20 cellular contexts compared by ENCODE assay signal in the genomic region with DNA sequence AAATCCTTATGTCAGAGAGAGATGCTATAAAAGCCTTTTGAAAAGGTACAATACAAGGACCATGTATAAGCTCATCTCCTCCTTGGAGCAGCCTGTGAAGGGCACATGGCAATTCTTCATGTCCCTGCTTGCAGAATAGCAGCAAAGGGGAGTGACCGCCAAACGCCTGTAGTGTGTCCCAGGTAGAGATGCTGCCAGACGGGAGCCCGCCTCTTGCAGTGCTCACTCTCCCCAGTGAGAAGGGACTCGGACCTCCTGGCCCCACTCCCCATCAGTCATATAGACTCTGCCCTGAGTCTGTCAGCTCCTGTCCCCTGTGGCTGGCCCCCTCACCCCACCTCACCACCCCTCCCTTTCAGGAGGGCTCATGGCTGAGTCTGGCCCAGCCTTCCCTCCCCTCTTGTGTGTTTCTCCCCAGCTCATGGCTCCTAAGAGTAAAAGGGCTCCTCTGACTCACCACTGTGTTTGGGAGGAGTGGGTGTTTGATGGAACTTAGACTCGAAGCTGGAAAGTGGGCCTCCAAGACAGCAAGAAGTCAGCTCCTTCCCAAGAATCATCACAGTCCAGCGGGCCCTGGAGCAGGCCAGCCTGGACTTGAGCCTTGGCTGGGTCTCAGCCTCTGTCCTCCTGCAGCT. TPM values are rescaled to one million over a fixed set of nuclear protein-coding genes. Genes with fewer than 3 reads are reported as not detected.
A peak's percentile ranks its signal among the peaks of the same experiment; 100 is the strongest.
DNase-seq lines count a peak whose midpoint lies in the region; ATAC-seq, FAIRE-seq and TF ChIP-seq lines count a peak whose summit lies in the region.
"Had no signal": no experiment of that assay in that cellular context is flagged by ENCODE, and none has a peak within 500 bp of the region (broad histone marks: within the 10 kb centered on the region; RNA-seq: fewer than 3 reads in every experiment).

No MANE protein-coding gene starts in this region.

- intact Hi-C loops in breast epithelium (cut with DNase I; ENCODE audit: low total_unique reads) (no loop called here), MCF 10A (cut with micrococcal nuclease) (no loop called here), activated B cell treated with CpG ODN at 0.5 μM for 24 hours (cut with micrococcal nuclease) (loop anchor here (5.0 kb wide), 1 partner anchor 39 kb away; a partner anchor contains a TSS), kidney (cut with DNase I) (no loop called here)

- H3K27me3 Mint-ChIP-seq in MCF 10A (ENCODE audit: insufficient read depth, unreplicated experiment) = no peaks in the 10 kb centered on the region
- no peaks in the 10 kb centered on the region for H3K27me3 Mint-ChIP-seq in activated B cell treated with CpG ODN at 0.5 μM for 24 hours

- ATAC-seq in activated B cell treated with CpG ODN at 0.5 μM for 24 hours (ENCODE audit: low read depth) = no peak
- ATAC-seq: HepG2 had no signal

- CTCF ChIA-PET in MCF 10A (lab: Yijun Ruan, JAX) = interaction anchor here (0.6 to 2.8 kb wide), 3 partner anchors 10 to 1595 kb away, joined by 3 to 18 read pairs (median 3); no protein-coding TSS in a partner anchor
- CTCF ChIA-PET in activated B cell treated with CpG ODN at 0.5 μM for 24 hours (lab: Charles Lee) = interaction anchor here (1.4 kb wide), 1 partner anchor 10 kb away, joined by 5 read pairs; no protein-coding TSS in a partner anchor

- no TSS peak for BruUV-seq in MCF 10A (replicated peaks; lab: Mats Ljungman, UMichigan)

- H3K27ac Mint-ChIP-seq in MCF 10A (ENCODE audit: low read depth, unreplicated experiment) (no peak overlapping the region), activated B cell treated with CpG ODN at 0.5 μM for 24 hours (peak overlapping the region; percentile 74)

- POLR2A ChIA-PET in MCF 10A (lab: Yijun Ruan, JAX) (interaction anchor here (0.7 kb wide), 1 partner anchor 74 kb away, joined by 3 read pairs; no protein-coding TSS in a partner anchor), activated B cell treated with CpG ODN at 0.5 μM for 24 hours (lab: Charles Lee) (interaction anchor here (1.2 kb wide), 1 partner anchor 10 kb away, joined by 3 read pairs; no protein-coding TSS in a partner anchor)

- no peaks in the 10 kb centered on the region for H3K9me3 Mint-ChIP-seq in MCF 10A (ENCODE audit: unreplicated experiment)
- no peaks in the 10 kb centered on the region for H3K9me3 Mint-ChIP-seq in activated B cell treated with CpG ODN at 0.5 μM for 24 hours

- H3K4me1 Mint-ChIP-seq in MCF 10A (ENCODE audit: insufficient read depth, unreplicated experiment) (no peaks in the 10 kb centered on the region), activated B cell treated with CpG ODN at 0.5 μM for 24 hours (peaks cover 24% of the 10 kb centered on the region)

- H3K27ac ChIP-seq in breast epithelium (peak overlapping the region; percentile 54 to 68), kidney (ENCODE audit: low read depth in 2 of 2, low read length in 2 of 2) (no peak overlapping the region), Peyer's patch (no peak overlapping the region)
- H3K27ac ChIP-seq: left ventricle myocardium inferior, parathyroid adenoma, SJSA1, testis had no signal

- DNase-seq in breast epithelium (ENCODE audit: low spot score in 2 of 2) (peak in 1 of 2 donors; percentile 38), MCF 10A (ENCODE audit: unreplicated experiment) (no peak), activated B cell treated with CpG ODN at 0.5 μM for 24 hours (no peak), kidney (peak; percentile 58), urothelium cell line (ENCODE audit: low spot score) (no peak), H7 (no peak), Peyer's patch (no peak)
- DNase-seq: activated CD4-positive, alpha-beta T cell treated with anti-CD3 and anti-CD28 coated beads for 48 hours; activated effector memory CD4-positive, alpha-beta T cell treated with Interleukin-2 at 50 U/mL for 16 hours; Calu3; GF-D8; left ventricle myocardium inferior; NCI-H2081 treated with DMSO at 0.1 percent for 48 hours; NCI-H524; stimulated activated CD4-positive, alpha-beta T cell treated with anti-CD3 and anti-CD28 coated beads, Interleukin-4, amount 100 ng/mL, for 1 hour; testis had no signal

- no peak overlapping the region for H3K9ac ChIP-seq in kidney (ENCODE audit: low read length in 2 of 2)
- H3K9ac ChIP-seq: parathyroid adenoma had no signal

- H3K4me3 ChIP-seq in breast epithelium = no peak overlapping the region
- H3K4me3 ChIP-seq in kidney (ENCODE audit: low read length in 2 of 2) = no peak overlapping the region
- no peak overlapping the region for H3K4me3 ChIP-seq in H7 (ENCODE audit: insufficient read depth, low read depth, low read length)
- no peak overlapping the region for H3K4me3 ChIP-seq in Peyer's patch
- H3K4me3 ChIP-seq: left ventricle myocardium inferior, SJSA1, testis had no signal

- H3K36me3 ChIP-seq in breast epithelium (no peaks in the 10 kb centered on the region), kidney (ENCODE audit: control insufficient read depth in 1 of 2, insufficient read depth in 2 of 2, low read length in 2 of 2) (no peaks in the 10 kb centered on the region), H7 (replicated peaks; ENCODE audit: control insufficient read depth, insufficient read depth, low read length) (no peaks in the 10 kb centered on the region), Peyer's patch (no peaks in the 10 kb centered on the region)
- H3K36me3 ChIP-seq: left ventricle myocardium inferior, SJSA1 had no signal

- H3K9me3 ChIP-seq in breast epithelium (no peaks in the 10 kb centered on the region), kidney (ENCODE audit: control insufficient read depth in 1 of 2, low read length in 2 of 2) (no peaks in the 10 kb centered on the region), Peyer's patch (no peaks in the 10 kb centered on the region)
- H3K9me3 ChIP-seq: left ventricle myocardium inferior, SJSA1, testis had no signal

- no peaks in the 10 kb centered on the region for H3K27me3 ChIP-seq in breast epithelium
- H3K27me3 ChIP-seq in H7 (ENCODE audit: control insufficient read depth, insufficient read depth, low read length) = no peaks in the 10 kb centered on the region
- no peaks in the 10 kb centered on the region for H3K27me3 ChIP-seq in Peyer's patch
- H3K27me3 ChIP-seq: SJSA1, testis had no signal

- no peak overlapping the region for H3K4me3 Mint-ChIP-seq in MCF 10A (ENCODE audit: unreplicated experiment)
- H3K4me3 Mint-ChIP-seq in activated B cell treated with CpG ODN at 0.5 μM for 24 hours = no peak overlapping the region

- TF ChIP-seq POLR2A in breast epithelium (IDR thresholded peaks at IDR 0.05) (no peak), Peyer's patch (IDR thresholded peaks at IDR 0.05) (no peak)

- no peaks in the 10 kb centered on the region for H3K4me1 ChIP-seq in breast epithelium
- no peaks in the 10 kb centered on the region for H3K4me1 ChIP-seq in kidney (ENCODE audit: control insufficient read depth in 1 of 2, insufficient read depth in 1 of 2, low read depth in 1 of 2, low read length in 2 of 2)
- no peaks in the 10 kb centered on the region for H3K4me1 ChIP-seq in Peyer's patch
- H3K4me1 ChIP-seq: parathyroid adenoma, SJSA1, testis had no signal

- no peak for FAIRE-seq in kidney (lab: Jason Lieb, UNC)
- FAIRE-seq in urothelium cell line (lab: Jason Lieb, UNC) = no peak
- FAIRE-seq: frontal cortex, HepG2 had no signal

- TF ChIP-seq CTCF in breast epithelium (IDR thresholded peaks at IDR 0.05) (no peak), MCF 10A (IDR thresholded peaks at IDR 0.05; ENCODE audit: unreplicated experiment) (no peak), activated B cell treated with CpG ODN at 0.5 μM for 24 hours (IDR thresholded peaks at IDR 0.05) (no peak), kidney (IDR thresholded peaks at IDR 0.05; ENCODE audit: borderline replicate concordance, extremely low read depth, insufficient read depth) (no peak), Peyer's patch (IDR thresholded peaks at IDR 0.05) (no peak)

- H3K36me3 Mint-ChIP-seq in MCF 10A (ENCODE audit: insufficient read depth, unreplicated experiment) (peaks cover 15% of the 10 kb centered on the region), activated B cell treated with CpG ODN at 0.5 μM for 24 hours (ENCODE audit: low read depth) (peaks cover 71% of the 10 kb centered on the region)

RNA-seq across cellular contexts. Expression of a gene that starts 41.0 kb away (rescaled TPM):
- total RNA-seq in breast epithelium (10 to 100 TPM in 2 of 3 donors, 1 to 10 TPM in 1; 1.1 to 12.0 (median 10.2) TPM), MCF 10A (2022) (0.07 and 0.39 TPM in 2 replicates), activated B cell treated with CpG ODN at 0.5 μM for 24 hours (1.3 and 2.5 TPM in 2 replicates), kidney (28.7 TPM), Peyer's patch (10 to 100 TPM; 13.2 to 96.5 (median 77.8) TPM)
- 25.1 TPM for polyA plus RNA-seq in kidney (ENCODE audit: insufficient read depth, low read depth, low replicate concordance)
- not detected in 2 replicates for total RNA-seq in H7 (2014; rRNA removed; shearing (Covaris generic))
- total RNA-seq: left ventricle myocardium inferior, SJSA1 had no signal

RNA-seq across cellular contexts. Expression of a gene that starts 53.3 kb away (rescaled TPM):
- 100 to 1,000 TPM in 2 of 3 donors, 10 to 100 TPM in 1; 50.7 to 116 (median 107) TPM for total RNA-seq in breast epithelium
- total RNA-seq in MCF 10A (2022) = 52.5 and 55.4 TPM in 2 replicates
- total RNA-seq in activated B cell treated with CpG ODN at 0.5 μM for 24 hours = 229 and 272 TPM in 2 replicates
- 84.1 TPM for total RNA-seq in kidney
- polyA plus RNA-seq in kidney (ENCODE audit: insufficient read depth, low read depth, low replicate concordance) = 54.8 TPM
- 35.9 and 38.9 TPM in 2 replicates for total RNA-seq in H7 (2014; rRNA removed; shearing (Covaris generic))
- 100 to 1,000 TPM in 2 of 4 donors, 10 to 100 TPM in 2; 44.9 to 409 (median 110) TPM for total RNA-seq in Peyer's patch

Comparison
In these comparisons a context has a peak if more than half of its experiments do, and no peak if none do; other contexts are left out.
1. H3K27ac ChIP-seq: peak in breast epithelium (2 of 2); none in kidney (0 of 2) and Peyer's patch (0 of 4).